Comparison of ENCODE assay signal across 27 cellular contexts in the genomic region with DNA sequence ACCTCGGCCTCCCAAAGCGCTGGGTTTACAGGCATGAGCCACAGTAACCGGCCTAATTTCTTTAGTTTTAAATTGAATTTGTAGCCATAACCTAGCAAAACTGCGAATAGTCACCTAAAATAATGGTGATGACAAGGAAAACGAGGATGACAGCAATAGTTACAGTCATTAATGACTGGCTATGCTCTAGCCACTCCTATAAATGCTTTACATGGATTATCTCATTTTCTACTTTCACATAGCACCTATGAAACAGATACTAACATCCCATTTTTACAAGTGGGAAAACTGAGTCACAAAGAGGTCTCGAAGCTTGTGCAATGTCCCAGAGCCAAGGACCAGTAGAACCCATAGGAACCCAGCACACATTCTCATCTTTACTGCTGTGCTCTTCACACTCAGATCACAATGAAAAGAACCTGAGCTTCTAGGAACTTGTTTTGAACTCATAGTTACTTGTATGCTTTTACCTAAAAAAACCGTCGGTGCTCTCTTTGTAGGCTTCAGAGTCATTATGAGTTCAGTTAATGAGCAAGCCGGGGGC.
"Had no signal": no experiment of that assay in that cellular context is flagged by ENCODE, and none has a peak within 500 bp of the region (broad histone marks: within the 10 kb centered on the region; RNA-seq: fewer than 3 reads in every experiment).

No MANE protein-coding gene starts in this region.

- ATAC-seq: esophagus mucosa; gastrocnemius medialis; left lobe of liver; natural killer cell; psoas muscle; right cardiac atrium; stimulated activated memory B cell treated with anti-CD40 and anti-IgM and Interleukin-4, amounts not matched to agents 10 μg/mL and 1 μg/mL and 100 μg/mL, for 72 hours; upper lobe of right lung had no signal

- DNase-seq: effector CD8-positive, alpha-beta T cell; endodermal cell; foreskin fibroblast; gastrocnemius medialis; head of caudate nucleus; kidney; natural killer cell; occipital lobe; ovary; posterior cingulate gyrus; psoas muscle; right cardiac atrium; sigmoid colon; stimulated activated CD4-positive, alpha-beta T cell treated with anti-CD3 and anti-CD28 coated beads, Interleukin-2, amount 100 ng/mL, for 24 hours; stimulated activated CD4-positive, alpha-beta T cell treated with anti-CD3 and anti-CD28 coated beads, Interleukin-4, amount 100 ng/mL, for 24 hours; transverse colon; upper lobe of right lung; uterus had no signal

- H3K36me3 ChIP-seq: ovary, uterus had no signal

- H3K9me3 Mint-ChIP-seq: dendritic cell treated with granulocyte-macrophage colony-stimulating factor and Interleukin-4, amounts not matched to agents 40 ng/mL and 50 ng/mL, for 4 days; endodermal cell; memory B cell; natural killer cell; stimulated activated memory B cell treated with anti-CD40 and anti-IgM and Interleukin-4, amounts not matched to agents 10 μg/mL and 1 μg/mL and 100 μg/mL, for 72 hours; stimulated activated naive CD8-positive, alpha-beta T cell treated with anti-CD3 and anti-CD28 coated beads, Interleukin-15, Interleukin-2, amounts not matched to agents 100 ng/mL and 50 ng/mL, for 24 hours had no signal

- H3K4me1 Mint-ChIP-seq: endodermal cell had no signal

- H3K4me3 Mint-ChIP-seq: dendritic cell treated with granulocyte-macrophage colony-stimulating factor and Interleukin-4, amounts not matched to agents 40 ng/mL and 50 ng/mL, for 4 days; endodermal cell; memory B cell; natural killer cell; stimulated activated memory B cell treated with anti-CD40 and anti-IgM and Interleukin-4, amounts not matched to agents 10 μg/mL and 1 μg/mL and 100 μg/mL, for 72 hours; stimulated activated naive CD8-positive, alpha-beta T cell treated with anti-CD3 and anti-CD28 coated beads, Interleukin-15, Interleukin-2, amounts not matched to agents 100 ng/mL and 50 ng/mL, for 24 hours had no signal

- H3K9me3 ChIP-seq: gastrocnemius medialis, ovary, psoas muscle, sigmoid colon, suprapubic skin, transverse colon, upper lobe of right lung, uterus had no signal

- H3K27me3 ChIP-seq: gastrocnemius medialis, ovary, sigmoid colon, suprapubic skin, transverse colon, upper lobe of right lung, uterus had no signal

- H3K4me3 ChIP-seq: gastrocnemius medialis, lung, ovary, psoas muscle, sigmoid colon, suprapubic skin, transverse colon, upper lobe of right lung, uterus had no signal

- H3K27me3 Mint-ChIP-seq: dendritic cell treated with granulocyte-macrophage colony-stimulating factor and Interleukin-4, amounts not matched to agents 40 ng/mL and 50 ng/mL, for 4 days; memory B cell; stimulated activated memory B cell treated with anti-CD40 and anti-IgM and Interleukin-4, amounts not matched to agents 10 μg/mL and 1 μg/mL and 100 μg/mL, for 72 hours; stimulated activated naive CD8-positive, alpha-beta T cell treated with anti-CD3 and anti-CD28 coated beads, Interleukin-15, Interleukin-2, amounts not matched to agents 100 ng/mL and 50 ng/mL, for 24 hours had no signal

- H3K27ac ChIP-seq: epithelial cell of prostate, gastrocnemius medialis, ovary, psoas muscle, sigmoid colon, suprapubic skin, transverse colon, upper lobe of right lung, uterus had no signal

- H3K4me1 ChIP-seq: gastrocnemius medialis, psoas muscle, sigmoid colon, suprapubic skin, transverse colon, upper lobe of right lung, uterus had no signal

- H3K27ac Mint-ChIP-seq: dendritic cell treated with granulocyte-macrophage colony-stimulating factor and Interleukin-4, amounts not matched to agents 40 ng/mL and 50 ng/mL, for 4 days; endodermal cell; stimulated activated memory B cell treated with anti-CD40 and anti-IgM and Interleukin-4, amounts not matched to agents 10 μg/mL and 1 μg/mL and 100 μg/mL, for 72 hours; stimulated activated naive CD8-positive, alpha-beta T cell treated with anti-CD3 and anti-CD28 coated beads, Interleukin-15, Interleukin-2, amounts not matched to agents 100 ng/mL and 50 ng/mL, for 24 hours had no signal
